12 cellular contexts compared by ENCODE assay signal in genomic region chr1:150208460-150208859, GRCh38. TPM values are rescaled to one million over a fixed set of nuclear protein-coding genes. Genes with fewer than 3 reads are reported as not detected.
DNase-seq lines count a peak whose midpoint lies in the region; ATAC-seq and TF ChIP-seq lines count a peak whose summit lies in the region.
"Not testable (repeated sequence)": the region's sequence is repeated elsewhere in the genome, so short reads cannot be mapped to it uniquely, and the experiment has no call there.
"Had no signal": no experiment of that assay in that cellular context is flagged by ENCODE, and none has a peak within 500 bp of the region (broad histone marks: within the 10 kb centered on the region; RNA-seq: fewer than 3 reads in every experiment).

No MANE protein-coding gene starts in this region.

- intact Hi-C loops in esophagus muscularis mucosa (cut with DNase I) = not testable (repeated sequence)

- H3K27me3 ChIP-seq in esophagus muscularis mucosa = not testable (repeated sequence)

- TF ChIP-seq POLR2A in esophagus muscularis mucosa (IDR thresholded peaks at IDR 0.05; ENCODE audit: low read depth) = not testable (repeated sequence)

- H3K36me3 ChIP-seq in esophagus muscularis mucosa = not testable (repeated sequence)

- TF ChIP-seq EP300 in esophagus muscularis mucosa (IDR thresholded peaks at IDR 0.05) = not testable (repeated sequence)

- not testable (repeated sequence) for H3K4me3 Mint-ChIP-seq in WTC11; osteocyte (ENCODE audit: unreplicated experiment)

- DNase-seq in WTC11 (ENCODE audit: low spot score) = not testable (repeated sequence)
- DNase-seq in esophagus muscularis mucosa (ENCODE audit: extremely low spot score) (peak; percentile 8), osteocyte (ENCODE audit: extremely low spot score, unreplicated experiment) (peak; percentile 40)

- POLR2A ChIA-PET in WTC11 (lab: Charles Lee) = not testable (repeated sequence)

- H3K27ac ChIP-seq in esophagus muscularis mucosa (replicated peaks in 1 of 4) = not testable (repeated sequence)

- CTCF ChIA-PET in WTC11 (lab: Charles Lee) = not testable (repeated sequence)

- not testable (repeated sequence) for H3K9me3 ChIP-seq in esophagus muscularis mucosa

- not testable (repeated sequence) for H3K36me3 Mint-ChIP-seq in WTC11; osteocyte (ENCODE audit: unreplicated experiment)

- not testable (repeated sequence) for H3K4me1 Mint-ChIP-seq in WTC11; osteocyte (ENCODE audit: unreplicated experiment)

- H3K4me3 ChIP-seq in esophagus muscularis mucosa = not testable (repeated sequence)

- not testable (repeated sequence) for H3K9me3 Mint-ChIP-seq in WTC11; osteocyte (ENCODE audit: unreplicated experiment)

- not testable (repeated sequence) for ATAC-seq in WTC11

- TF ChIP-seq CTCF in WTC11 (IDR thresholded peaks at IDR 0.05); esophagus muscularis mucosa (IDR thresholded peaks at IDR 0.05); osteocyte (IDR thresholded peaks at IDR 0.05): not testable (repeated sequence)

- H3K4me1 ChIP-seq in esophagus muscularis mucosa = not testable (repeated sequence)

- 85% methylated on average over 6 of the region's 6 CpGs for whole genome bisulfite sequencing in esophagus muscularis mucosa

- H3K27me3 Mint-ChIP-seq in WTC11 (ENCODE audit: low read depth); osteocyte (ENCODE audit: unreplicated experiment): not testable (repeated sequence)

- H3K27ac Mint-ChIP-seq in WTC11; osteocyte (ENCODE audit: unreplicated experiment): not testable (repeated sequence)

TF ChIP-seq in WTC11, 78 proteins besides CTCF, POLR2A, EP300 and RAD21:
- TF ChIP-seq HMGA2 (CRISPR knock-in tag; IDR thresholded peaks at IDR 0.05) = peak; percentile 53

RNA-seq across cellular contexts. Expression of gene ANP32E, which starts 27.5 kb away (rescaled TPM):
- 101 to 119 TPM (median 104 TPM) in 3 replicates for total RNA-seq in WTC11 (2021)
- total RNA-seq in esophagus muscularis mucosa = 10 to 100 TPM; 15.6 to 20.3 (median 18.6) TPM
- 29.5 and 32.2 TPM in 2 replicates for total RNA-seq in osteocyte

RNA-seq across cellular contexts. Expression of gene CA14, which starts 49.1 kb away (rescaled TPM):
- total RNA-seq in WTC11 (2021) (35.3 to 46.9 TPM (median 45.0 TPM) in 3 replicates), esophagus muscularis mucosa (1 to 10 TPM in 1 of 4 donors, under 1 TPM in 2, not detected in 1; 0.33 to 1.0 (median 0.42) TPM), osteocyte (not detected in 2 replicates)
- total RNA-seq: A172; B cell; Caco-2; CD4-positive, alpha-beta memory T cell; CD4-positive, alpha-beta T cell; CD4-positive, CD25-positive, alpha-beta regulatory T cell; CD8-positive, alpha-beta memory T cell; CD8-positive, alpha-beta T cell; Daoy had no signal

RNA-seq across cellular contexts. Expression of gene PLEKHO1, which starts 58.7 kb away (rescaled TPM):
- total RNA-seq in WTC11 (2021) (23.3 to 27.0 TPM (median 25.7 TPM) in 3 replicates), esophagus muscularis mucosa (100 to 1,000 TPM; 294 to 426 (median 337) TPM), osteocyte (50.1 and 52.2 TPM in 2 replicates)

Comparison
In these comparisons a context has a peak if more than half of its experiments do, and no peak if none do; other contexts are left out.
1. RNA of gene CA14, which starts 49.1 kb away (total RNA-seq): 35.3 to 46.9 TPM in WTC11; 0.33 to 1.0 TPM in esophagus muscularis mucosa and not detected in osteocyte; every median in the first group is over 10 times any median in the second.